In genomic region chr2:237943395-237944094, GRCh38 we compare ENCODE assay signal across 22 cellular contexts. TPM values are rescaled to one million over a fixed set of nuclear protein-coding genes. Genes with fewer than 3 reads are reported as not detected.
DNase-seq lines count a peak whose midpoint lies in the region; ATAC-seq and TF ChIP-seq lines count a peak whose summit lies in the region.
"Had no signal": no experiment of that assay in that cellular context is flagged by ENCODE, and none has a peak within 500 bp of the region (broad histone marks: within the 10 kb centered on the region; RNA-seq: fewer than 3 reads in every experiment).

No MANE protein-coding gene starts in this region.

- peaks cover 29% of the 10 kb centered on the region for H3K9me3 Mint-ChIP-seq in activated CD4-positive, alpha-beta memory T cell treated with anti-CD3 and anti-CD28 coated beads, Interleukin-2, amount 10 ng/mL, durations not matched to agents 7 days and 5 days
- peaks cover 17% of the 10 kb centered on the region for H3K9me3 Mint-ChIP-seq in activated CD4-positive, alpha-beta memory T cell treated with anti-CD3 and anti-CD28 coated beads for 36 hours

- intact Hi-C loops in activated CD4-positive, alpha-beta memory T cell treated with anti-CD3 and anti-CD28 coated beads for 36 hours (cut with micrococcal nuclease), result no loop called here
- intact Hi-C loops in head of caudate nucleus (cut with DNase I) (no loop called here), heart right ventricle (cut with DNase I) (no loop called here)

- TF ChIP-seq CTCF in heart right ventricle (IDR thresholded peaks at IDR 0.05), result no peak

- H3K4me1 ChIP-seq in heart right ventricle, result peaks cover 0 to 14% (median 10%) of the 10 kb centered on the region in 9 donors
- H3K4me1 ChIP-seq in effector memory CD4-positive, alpha-beta T cell (ENCODE audit: control insufficient read depth, insufficient read depth, low read length, poor library complexity, severe bottlenecking), result peaks cover 40% of the 10 kb centered on the region

- H3K4me3 Mint-ChIP-seq in activated CD4-positive, alpha-beta memory T cell treated with anti-CD3 and anti-CD28 coated beads, Interleukin-2, amount 10 ng/mL, durations not matched to agents 7 days and 5 days, result no peak overlapping the region
- no peak overlapping the region for H3K4me3 Mint-ChIP-seq in activated CD4-positive, alpha-beta memory T cell treated with anti-CD3 and anti-CD28 coated beads for 36 hours
- H3K4me3 Mint-ChIP-seq: CD8-positive, alpha-beta T cell; endodermal cell; GM23338; neural crest cell had no signal

- no peak for DNase-seq in activated CD4-positive, alpha-beta memory T cell treated with anti-CD3 and anti-CD28 coated beads, Interleukin-2, amount 10 ng/mL, durations not matched to agents 7 days and 5 days
- no peak for DNase-seq in activated CD4-positive, alpha-beta memory T cell treated with anti-CD3 and anti-CD28 coated beads for 36 hours
- DNase-seq in NCI-H524 (lab: John Stamatoyannopoulos, UW) (peak; percentile 26 to 86), head of caudate nucleus (peak in 37 of 42 donors; percentile 19 to 85 (median 59)), retina (peak; percentile 29), heart right ventricle (no peak), NCI-H128 (lab: John Stamatoyannopoulos, UW; ENCODE audit: unreplicated experiment) (no peak)
- DNase-seq in effector memory CD4-positive, alpha-beta T cell, result no peak
- DNase-seq: activated CD8-positive, alpha-beta memory T cell treated with anti-CD3 and anti-CD28 coated beads for 24 hours; CD8-positive, alpha-beta T cell; endodermal cell; mesenchymal stem cell; NCI-H1436 treated with DMSO at 0.1 percent for 48 hours; NCI-H2171 treated with DMSO at 0.1 percent for 48 hours; stimulated activated CD4-positive, alpha-beta T cell treated with anti-CD3 and anti-CD28 coated beads, Interleukin-12 subunit alpha, Interleukin-12 subunit beta, amount 100 ng/mL, for 4 hours; stimulated activated naive CD4-positive, alpha-beta T cell; SW 1271; trophoblast cell had no signal

- H3K27me3 ChIP-seq in heart right ventricle, result no peaks in the 10 kb centered on the region
- no peaks in the 10 kb centered on the region for H3K27me3 ChIP-seq in effector memory CD4-positive, alpha-beta T cell (replicated peaks; ENCODE audit: control insufficient read depth, insufficient read depth, low read length, poor library complexity, severe bottlenecking)

- peak overlapping the region; percentile 97 for H3K27ac Mint-ChIP-seq in activated CD4-positive, alpha-beta memory T cell treated with anti-CD3 and anti-CD28 coated beads, Interleukin-2, amount 10 ng/mL, durations not matched to agents 7 days and 5 days
- no peak overlapping the region for H3K27ac Mint-ChIP-seq in activated CD4-positive, alpha-beta memory T cell treated with anti-CD3 and anti-CD28 coated beads for 36 hours
- H3K27ac Mint-ChIP-seq: endodermal cell, GM23338 had no signal

- no peaks in the 10 kb centered on the region for H3K36me3 ChIP-seq in heart right ventricle
- H3K36me3 ChIP-seq in effector memory CD4-positive, alpha-beta T cell (ENCODE audit: control insufficient read depth, insufficient read depth, low read length), result no peaks in the 10 kb centered on the region

- WGBS in heart right ventricle, 2 donors, result 92 to 96% methylated on average over 7 of the region's 7 CpGs

- H3K27me3 Mint-ChIP-seq in activated CD4-positive, alpha-beta memory T cell treated with anti-CD3 and anti-CD28 coated beads, Interleukin-2, amount 10 ng/mL, durations not matched to agents 7 days and 5 days, result peaks cover 2% of the 10 kb centered on the region
- no peaks in the 10 kb centered on the region for H3K27me3 Mint-ChIP-seq in activated CD4-positive, alpha-beta memory T cell treated with anti-CD3 and anti-CD28 coated beads for 36 hours

- no peak for ATAC-seq in heart right ventricle
- ATAC-seq: CD8-positive, alpha-beta T cell; GM23338 had no signal

- CTCF ChIA-PET in activated CD4-positive, alpha-beta memory T cell treated with anti-CD3 and anti-CD28 coated beads, Interleukin-2, amount 10 ng/mL, durations not matched to agents 7 days and 5 days (lab: Charles Lee), result interaction anchor here (0.8 to 1.2 kb wide), 4 partner anchors 10 to 259 kb away, joined by 3 to 4 read pairs (median 3); partner anchors contain the start of gene ILKAP
- CTCF ChIA-PET in activated CD4-positive, alpha-beta memory T cell treated with anti-CD3 and anti-CD28 coated beads for 36 hours (lab: Charles Lee), result no interaction called here

- no peak overlapping the region for H3K4me3 ChIP-seq in heart right ventricle
- no peak overlapping the region for H3K4me3 ChIP-seq in effector memory CD4-positive, alpha-beta T cell (ENCODE audit: insufficient read depth, low read depth, low read length, poor library complexity, severe bottlenecking)
- H3K4me3 ChIP-seq: GM23338 had no signal

- H3K9me3 ChIP-seq in heart right ventricle, result peaks cover 0 to 22% (median 10%) of the 10 kb centered on the region in 11 donors
- H3K9me3 ChIP-seq in effector memory CD4-positive, alpha-beta T cell (ENCODE audit: control insufficient read depth, low read length), result peaks cover 5% of the 10 kb centered on the region

- POLR2A ChIA-PET in activated CD4-positive, alpha-beta memory T cell treated with anti-CD3 and anti-CD28 coated beads, Interleukin-2, amount 10 ng/mL, durations not matched to agents 7 days and 5 days (lab: Charles Lee), result interaction anchor here (1.1 to 3.0 kb wide), 2 partner anchors 44 to 117 kb away, joined by 3 to 10 read pairs; partner anchors contain the start of gene SCLY
- POLR2A ChIA-PET in activated CD4-positive, alpha-beta memory T cell treated with anti-CD3 and anti-CD28 coated beads for 36 hours (lab: Charles Lee), result no interaction called here

- H3K27ac ChIP-seq in heart right ventricle, result no peak overlapping the region
- no peak overlapping the region for H3K27ac ChIP-seq in effector memory CD4-positive, alpha-beta T cell (ENCODE audit: insufficient read depth, low read length, poor library complexity, severe bottlenecking)
- H3K27ac ChIP-seq: RWPE1, VCaP had no signal

- H3K36me3 Mint-ChIP-seq in activated CD4-positive, alpha-beta memory T cell treated with anti-CD3 and anti-CD28 coated beads, Interleukin-2, amount 10 ng/mL, durations not matched to agents 7 days and 5 days (ENCODE audit: low read depth), result peaks cover 43% of the 10 kb centered on the region
- H3K36me3 Mint-ChIP-seq in activated CD4-positive, alpha-beta memory T cell treated with anti-CD3 and anti-CD28 coated beads for 36 hours, result peaks cover 12% of the 10 kb centered on the region
- H3K36me3 Mint-ChIP-seq: CD8-positive, alpha-beta T cell had no signal

- peaks cover 74% of the 10 kb centered on the region for H3K4me1 Mint-ChIP-seq in activated CD4-positive, alpha-beta memory T cell treated with anti-CD3 and anti-CD28 coated beads, Interleukin-2, amount 10 ng/mL, durations not matched to agents 7 days and 5 days
- H3K4me1 Mint-ChIP-seq in activated CD4-positive, alpha-beta memory T cell treated with anti-CD3 and anti-CD28 coated beads for 36 hours (ENCODE audit: low read depth), result peaks cover 47% of the 10 kb centered on the region
- H3K4me1 Mint-ChIP-seq: neural crest cell had no signal

RNA-seq across cellular contexts. Expression of gene UBE2F, which starts 23.3 kb away (rescaled TPM):
- 10 to 100 TPM; 77.5 to 82.7 TPM for total RNA-seq in activated CD4-positive, alpha-beta memory T cell treated with anti-CD3 and anti-CD28 coated beads, Interleukin-2, amount 10 ng/mL, durations not matched to agents 7 days and 5 days
- total RNA-seq in activated CD4-positive, alpha-beta memory T cell treated with anti-CD3 and anti-CD28 coated beads for 36 hours, result 10 to 100 TPM; 50.7 to 52.9 TPM
- 10 to 100 TPM; 53.6 to 82.2 (median 63.7) TPM for total RNA-seq in heart right ventricle
- 10 to 100 TPM; 43.5 to 76.6 TPM for polyA plus RNA-seq in heart right ventricle

Comparison
In these comparisons a context has a peak if more than half of its experiments do, and no peak if none do; other contexts are left out.
1. DNase-seq: peak in NCI-H524 (2 of 2), head of caudate nucleus (37 of 42) and retina (single experiment); none in activated CD4-positive, alpha-beta memory T cell treated with anti-CD3 and anti-CD28 coated beads, Interleukin-2, amount 10 ng/mL, durations not matched to agents 7 days and 5 days (single experiment), activated CD4-positive, alpha-beta memory T cell treated with anti-CD3 and anti-CD28 coated beads for 36 hours (single experiment), heart right ventricle (0 of 2), NCI-H128 (single experiment) and effector memory CD4-positive, alpha-beta T cell (0 of 3).